In genomic region chr2:223232896-223233295, GRCh38 we compare ENCODE assay signal across 34 cellular contexts.
"Had no signal": no experiment of that assay in that cellular context is flagged by ENCODE, and none has a peak within 500 bp of the region (broad histone marks: within the 10 kb centered on the region; RNA-seq: fewer than 3 reads in every experiment).

No MANE protein-coding gene starts in this region.

- H3K4me1 ChIP-seq: parathyroid adenoma, psoas muscle, right lobe of liver, spleen, suprapubic skin, testis, tibial artery, transverse colon, upper lobe of right lung, vagina had no signal

- H3K4me3 Mint-ChIP-seq: naive thymus-derived CD4-positive, alpha-beta T cell; natural killer cell; nephron progenitor cell; neural crest cell; stimulated activated memory B cell treated with anti-CD40 and anti-IgM and Interleukin-4, amounts not matched to agents 10 μg/mL and 1 μg/mL and 100 μg/mL, for 72 hours; stimulated activated naive CD8-positive, alpha-beta T cell treated with anti-CD3 and anti-CD28 coated beads, Interleukin-15, amount 100 ng/mL, for 72 hours; type B pancreatic cell had no signal

- H3K9ac ChIP-seq: parathyroid adenoma had no signal

- H3K27ac Mint-ChIP-seq: naive thymus-derived CD4-positive, alpha-beta T cell; natural killer cell; nephron progenitor cell; progenitor cell of endocrine pancreas; stimulated activated memory B cell treated with anti-CD40 and anti-IgM and Interleukin-4, amounts not matched to agents 10 μg/mL and 1 μg/mL and 100 μg/mL, for 72 hours; stimulated activated naive CD8-positive, alpha-beta T cell treated with anti-CD3 and anti-CD28 coated beads, Interleukin-15, amount 100 ng/mL, for 72 hours; type B pancreatic cell had no signal

- ATAC-seq: naive thymus-derived CD4-positive, alpha-beta T cell; natural killer cell; psoas muscle; right cardiac atrium; right lobe of liver; stimulated activated memory B cell treated with anti-CD40 and anti-IgM and Interleukin-4, amounts not matched to agents 10 μg/mL and 1 μg/mL and 100 μg/mL, for 72 hours; stimulated activated naive CD8-positive, alpha-beta T cell treated with anti-CD3 and anti-CD28 coated beads, Interleukin-15, amount 100 ng/mL, for 72 hours; stimulated activated naive CD8-positive, alpha-beta T cell treated with anti-CD3 and anti-CD28 coated beads, Interleukin-15, Interleukin-2, amounts not matched to agents 100 U/mL and 50 U/mL, for 24 hours; upper lobe of right lung had no signal

- H3K9me3 ChIP-seq: neutrophil, ovary, psoas muscle, right lobe of liver, sigmoid colon, spleen, suprapubic skin, testis, tibial artery, transverse colon, upper lobe of right lung, vagina had no signal

- H3K9me3 Mint-ChIP-seq: nephron progenitor cell, neural crest cell, type B pancreatic cell had no signal

- H3K27me3 ChIP-seq: neutrophil, ovary, right lobe of liver, sigmoid colon, spleen, suprapubic skin, testis, tibial artery, transverse colon, upper lobe of right lung, vagina had no signal

- H3K36me3 Mint-ChIP-seq: natural killer cell; stimulated activated memory B cell treated with anti-CD40 and anti-IgM and Interleukin-4, amounts not matched to agents 10 μg/mL and 1 μg/mL and 100 μg/mL, for 72 hours; type B pancreatic cell had no signal

- DNase-seq: naive thymus-derived CD4-positive, alpha-beta T cell; natural killer cell; nephron progenitor cell; nucleus accumbens; ovary; posterior cingulate gyrus; psoas muscle; right cardiac atrium; right lobe of liver; sigmoid colon; spleen; stimulated activated CD4-positive, alpha-beta T cell treated with anti-CD3 and anti-CD28 coated beads, Interleukin-12 subunit alpha, Interleukin-12 subunit beta, amount 100 ng/mL, for 4 hours; stimulated activated CD4-positive, alpha-beta T cell treated with anti-CD3 and anti-CD28 coated beads, Interleukin-1b, Interleukin-23, amount 100 ng/mL, for 48 hours; stimulated activated CD4-positive, alpha-beta T cell treated with anti-CD3 and anti-CD28 coated beads, Interleukin-4, amount 100 ng/mL, for 1 hour; stimulated activated CD4-positive, alpha-beta T cell treated with anti-CD3 and anti-CD28 coated beads, Interleukin-4, amount 100 ng/mL, for 4 hours; stimulated activated CD8-positive, alpha-beta memory T cell treated with anti-CD3 and anti-CD28 coated beads, Interleukin-4, amount 100 ng/mL, for 48 hours; stimulated activated naive CD4-positive, alpha-beta T cell; stimulated activated naive CD8-positive, alpha-beta T cell treated with anti-CD3 and anti-CD28 coated beads, Interleukin-15, amount 100 ng/mL, for 72 hours; stimulated activated naive CD8-positive, alpha-beta T cell treated with anti-CD3 and anti-CD28 coated beads, Interleukin-15, Interleukin-2, amounts not matched to agents 100 U/mL and 50 U/mL, for 24 hours; substantia nigra; testis; tibial artery; transverse colon; upper lobe of right lung had no signal

- H3K4me1 Mint-ChIP-seq: naive thymus-derived CD4-positive, alpha-beta T cell; natural killer cell; nephron progenitor cell; stimulated activated memory B cell treated with anti-CD40 and anti-IgM and Interleukin-4, amounts not matched to agents 10 μg/mL and 1 μg/mL and 100 μg/mL, for 72 hours; stimulated activated naive CD8-positive, alpha-beta T cell treated with anti-CD3 and anti-CD28 coated beads, Interleukin-15, amount 100 ng/mL, for 72 hours had no signal

- H3K36me3 ChIP-seq: neutrophil, ovary, right lobe of liver, sigmoid colon, spleen, suprapubic skin, tibial artery, transverse colon, upper lobe of right lung, vagina had no signal

- H3K27ac ChIP-seq: neutrophil, ovary, parathyroid adenoma, psoas muscle, right lobe of liver, skin epidermis, spleen, suprapubic skin, testis, tibial artery, transverse colon, upper lobe of right lung, vagina had no signal

- H3K79me2 ChIP-seq: parathyroid adenoma had no signal

- H3K27me3 Mint-ChIP-seq: progenitor cell of endocrine pancreas; stimulated activated memory B cell treated with anti-CD40 and anti-IgM and Interleukin-4, amounts not matched to agents 10 μg/mL and 1 μg/mL and 100 μg/mL, for 72 hours; stimulated activated naive CD8-positive, alpha-beta T cell treated with anti-CD3 and anti-CD28 coated beads, Interleukin-15, amount 100 ng/mL, for 72 hours had no signal

- H2AFZ ChIP-seq: parathyroid adenoma had no signal

- H3K4me3 ChIP-seq: ovary, psoas muscle, right lobe of liver, sigmoid colon, skin epidermis, smooth muscle cell, spleen, suprapubic skin, testis, tibial artery, transverse colon, upper lobe of right lung, vagina had no signal

- H3K4me2 ChIP-seq: smooth muscle cell had no signal
